ENCODE assay signal across 10 cellular contexts in genomic region chr11:47393163-47394049, GRCh38. TPM values are rescaled to one million over a fixed set of nuclear protein-coding genes. Genes with fewer than 3 reads are reported as not detected.
DNase-seq lines count a peak whose midpoint lies in the region; ATAC-seq and TF ChIP-seq lines count a peak whose summit lies in the region.
"Had no signal": no experiment of that assay in that cellular context is flagged by ENCODE, and none has a peak within 500 bp of the region (broad histone marks: within the 10 kb centered on the region; RNA-seq: fewer than 3 reads in every experiment).

No MANE protein-coding gene starts in this region.

- intact Hi-C loops in left colon (cut with DNase I, micrococcal nuclease), result no loop called here

- peak overlapping the region in 1 of 4 donors; percentile 28 for H3K4me3 ChIP-seq in tibial nerve

- peak; percentile 29 for ATAC-seq in left colon

- DNase-seq in activated CD8-positive, alpha-beta memory T cell treated with anti-CD3 and anti-CD28 coated beads for 24 hours, result peak; percentile 61
- no peak for DNase-seq in activated CD8-positive, alpha-beta memory T cell treated with anti-CD3 and anti-CD28 coated beads, Interleukin-2, amount 50 U/mL, for 4 hours
- DNase-seq in left colon (no peak), tibial nerve (ENCODE audit: low spot score in 2 of 2) (no peak), retina (no peak), HuH-7 (ENCODE audit: low spot score) (no peak), germinal center (ENCODE audit: low spot score) (no peak)

- H3K36me3 ChIP-seq in tibial nerve, result no peaks in the 10 kb centered on the region

- H3K9me3 ChIP-seq in tibial nerve, result no peaks in the 10 kb centered on the region

- peaks cover 0 to 23% (median 0%) of the 10 kb centered on the region in 4 donors for H3K4me1 ChIP-seq in tibial nerve

- no peak for TF ChIP-seq POLR2A in tibial nerve (IDR thresholded peaks at IDR 0.05)

- H3K27me3 ChIP-seq in tibial nerve, result no peaks in the 10 kb centered on the region

- peak overlapping the region; percentile 40 for H3K27ac ChIP-seq in adipose tissue (ENCODE audit: low read depth, low read length)
- H3K27ac ChIP-seq in tibial nerve, result peak overlapping the region in 3 of 4 donors; percentile 80 to 89 (median 87)
- H3K27ac ChIP-seq: C4-2B, epithelial cell of prostate had no signal

- 47 to 74% (median 58%) methylated on average over 19 to 20 of the region's 20 CpGs for WGBS in adipose tissue, 3 donors
- 61 to 62% methylated on average over 10 to 17 of the region's 20 CpGs for WGBS in tibial nerve, 2 donors

- no peak for TF ChIP-seq CTCF in tibial nerve (IDR thresholded peaks at IDR 0.05)

- no peak for TF ChIP-seq EP300 in tibial nerve (IDR thresholded peaks at IDR 0.05)

RNA-seq across cellular contexts. Expression of gene SLC39A13, which starts 15.0 kb away (rescaled TPM):
- polyA plus RNA-seq in adipose tissue, result 10 to 100 TPM; 36.4 to 42.0 (median 39.9) TPM
- 10 to 100 TPM; 17.9 to 20.2 TPM for total RNA-seq in left colon
- total RNA-seq in tibial nerve, result 100 to 1,000 TPM in 3 of 4 donors, 10 to 100 TPM in 1; 91.6 to 142 (median 116) TPM

RNA-seq across cellular contexts. Expression of gene SPI1, which starts 15.1 kb away (rescaled TPM):
- polyA plus RNA-seq in adipose tissue, result 10 to 100 TPM in 2 of 3 donors, 1 to 10 TPM in 1; 4.9 to 69.3 (median 49.3) TPM
- 10 to 100 TPM in 1 of 2 donors, 1 to 10 TPM in 1; 5.0 to 15.8 TPM for total RNA-seq in left colon
- 10 to 100 TPM; 18.8 to 73.5 (median 25.2) TPM for total RNA-seq in tibial nerve

RNA-seq across cellular contexts. Expression of gene PSMC3, which starts 32.8 kb away (rescaled TPM):
- polyA plus RNA-seq in adipose tissue, result 100 to 1,000 TPM in 2 of 3 donors, 10 to 100 TPM in 1; 76.2 to 157 (median 134) TPM
- total RNA-seq in left colon (10 to 100 TPM; 74.8 to 82.5 TPM), tibial nerve (100 to 1,000 TPM; 103 to 147 (median 128) TPM)

RNA-seq across cellular contexts. Expression of gene MYBPC3, which starts 40.9 kb away (rescaled TPM):
- polyA plus RNA-seq in adipose tissue, result 1 to 10 TPM in 1 of 3 donors, under 1 TPM in 2; 0.07 to 3.1 (median 0.68) TPM
- total RNA-seq in left colon, result not detected
- under 1 TPM in 2 of 4 donors, not detected in 2; 0.21 to 0.60 TPM for total RNA-seq in tibial nerve

RNA-seq across cellular contexts. Expression of gene RAPSN, which starts 55.5 kb away (rescaled TPM):
- under 1 TPM in 2 of 3 donors, not detected in 1; 0.21 to 0.59 TPM for polyA plus RNA-seq in adipose tissue
- total RNA-seq in left colon, result under 1 TPM; 0.61 to 0.70 TPM
- 1 to 10 TPM; 2.2 to 6.7 (median 2.7) TPM for total RNA-seq in tibial nerve

Comparison
In these comparisons a context has a peak if more than half of its experiments do, and no peak if none do; other contexts are left out.
1. RNA of gene SLC39A13, which starts 15.0 kb away (total RNA-seq): 91.6 to 142 TPM in tibial nerve; 17.9 to 20.2 TPM in left colon; every median in the first group is over 4 times any median in the second.